ENCODE assay signal across 17 cellular contexts in genomic region chr6:125196613-125197012, GRCh38. TPM values are rescaled to one million over a fixed set of nuclear protein-coding genes. Genes with fewer than 3 reads are reported as not detected.
DNase-seq lines count a peak whose midpoint lies in the region; ATAC-seq and TF ChIP-seq lines count a peak whose summit lies in the region.
"Had no signal": no experiment of that assay in that cellular context is flagged by ENCODE, and none has a peak within 500 bp of the region (broad histone marks: within the 10 kb centered on the region; RNA-seq: fewer than 3 reads in every experiment).

No MANE protein-coding gene starts in this region.

- TF ChIP-seq CTCF in adrenal gland (IDR thresholded peaks at IDR 0.05) (no peak), mesothelial cell of epicardium (IDR thresholded peaks at IDR 0.05; ENCODE audit: unreplicated experiment) (no peak), smooth muscle cell (IDR thresholded peaks at IDR 0.05; ENCODE audit: borderline replicate concordance, insufficient read depth, poor library complexity, severe bottlenecking) (no peak)

- ATAC-seq in HG03460 (IDR thresholded peaks at IDR 0.05; ENCODE audit: unreplicated experiment) (no peak), HG02938 (IDR thresholded peaks at IDR 0.05; ENCODE audit: unreplicated experiment) (no peak), GM19395 (IDR thresholded peaks at IDR 0.05; ENCODE audit: unreplicated experiment) (no peak)
- ATAC-seq: activated T-helper 17 cell treated with anti-CD3 and anti-CD28 coated beads, Interleukin-2, amount 50 U/mL, for 72 hours; esophagus mucosa had no signal

- no peak overlapping the region for H3K4me2 ChIP-seq in smooth muscle cell

- H3K36me3 Mint-ChIP-seq in mesothelial cell of epicardium = no peaks in the 10 kb centered on the region
- no peaks in the 10 kb centered on the region for H3K36me3 Mint-ChIP-seq in activated CD4-positive, alpha-beta memory T cell treated with anti-CD3 and anti-CD28 coated beads for 36 hours
- H3K36me3 Mint-ChIP-seq: CD8-positive, alpha-beta memory T cell had no signal

- CTCF ChIA-PET in activated CD4-positive, alpha-beta memory T cell treated with anti-CD3 and anti-CD28 coated beads for 36 hours (lab: Charles Lee) = interaction anchor here (0.8 kb wide), 1 partner anchor 43 kb away, joined by 3 read pairs; the partner anchor contains the start of gene TPD52L1

- H3K9me3 Mint-ChIP-seq in mesothelial cell of epicardium = no peaks in the 10 kb centered on the region
- H3K9me3 Mint-ChIP-seq in activated CD4-positive, alpha-beta memory T cell treated with anti-CD3 and anti-CD28 coated beads for 36 hours = no peaks in the 10 kb centered on the region
- H3K9me3 Mint-ChIP-seq: activated T-helper 17 cell treated with anti-CD3 and anti-CD28 coated beads, Interleukin-2, amount 50 U/mL, for 72 hours; CD8-positive, alpha-beta memory T cell had no signal

- intact Hi-C loops in adrenal gland (cut with DNase I) = loop anchor here in 1 of 2 donors (5.0 kb wide), 1 partner anchor 106 kb away; the partner anchor contains the start of gene HDDC2
- intact Hi-C loops in activated CD4-positive, alpha-beta memory T cell treated with anti-CD3 and anti-CD28 coated beads for 36 hours (cut with micrococcal nuclease) = loop anchor here (10.0 kb wide), 1 partner anchor 568 kb away; no protein-coding TSS in a partner anchor

- H3K9ac ChIP-seq in smooth muscle cell (ENCODE audit: low read depth) = no peak overlapping the region

- H3K27ac ChIP-seq in adrenal gland (peak overlapping the region; percentile 32 to 85 (median 71)), smooth muscle cell (ENCODE audit: low read depth) (no peak overlapping the region)

- no peaks in the 10 kb centered on the region for H3K79me2 ChIP-seq in smooth muscle cell (ENCODE audit: low read depth)

- H3K4me1 Mint-ChIP-seq in mesothelial cell of epicardium = peaks cover 75% of the 10 kb centered on the region
- peaks cover 2% of the 10 kb centered on the region for H3K4me1 Mint-ChIP-seq in activated CD4-positive, alpha-beta memory T cell treated with anti-CD3 and anti-CD28 coated beads for 36 hours (ENCODE audit: low read depth)
- H3K4me1 Mint-ChIP-seq: activated T-helper 17 cell treated with anti-CD3 and anti-CD28 coated beads, Interleukin-2, amount 50 U/mL, for 72 hours had no signal

- POLR2A ChIA-PET in activated CD4-positive, alpha-beta memory T cell treated with anti-CD3 and anti-CD28 coated beads for 36 hours (lab: Charles Lee) = no interaction called here

- peak overlapping the region; percentile 84 for H3K27ac Mint-ChIP-seq in mesothelial cell of epicardium
- H3K27ac Mint-ChIP-seq in activated CD4-positive, alpha-beta memory T cell treated with anti-CD3 and anti-CD28 coated beads for 36 hours = no peak overlapping the region
- H3K27ac Mint-ChIP-seq: activated T-helper 17 cell treated with anti-CD3 and anti-CD28 coated beads, Interleukin-2, amount 50 U/mL, for 72 hours had no signal

- no peak overlapping the region for H3K4me3 Mint-ChIP-seq in mesothelial cell of epicardium
- no peak overlapping the region for H3K4me3 Mint-ChIP-seq in activated CD4-positive, alpha-beta memory T cell treated with anti-CD3 and anti-CD28 coated beads for 36 hours
- H3K4me3 Mint-ChIP-seq: activated T-helper 17 cell treated with anti-CD3 and anti-CD28 coated beads, Interleukin-2, amount 50 U/mL, for 72 hours; CD8-positive, alpha-beta memory T cell had no signal

- H3K9me3 ChIP-seq in adrenal gland (replicated peaks in 1 of 3) = no peaks in the 10 kb centered on the region
- H3K9me3 ChIP-seq in smooth muscle cell (replicated peaks; ENCODE audit: low read depth) = no peaks in the 10 kb centered on the region

- H3K4me1 ChIP-seq in adrenal gland (replicated peaks in 1 of 2) = peaks cover 86% of the 10 kb centered on the region in 2 donors
- H3K4me1 ChIP-seq in smooth muscle cell (ENCODE audit: low read depth) = peaks cover 19% of the 10 kb centered on the region

- H3K4me3 ChIP-seq in adrenal gland = no peak overlapping the region
- no peak overlapping the region for H3K4me3 ChIP-seq in smooth muscle cell

- H3K27me3 ChIP-seq in adrenal gland (no peaks in the 10 kb centered on the region), smooth muscle cell (ENCODE audit: low read depth) (no peaks in the 10 kb centered on the region)

- DNase-seq in EH (ENCODE audit: low read depth) = peak; percentile 25
- DNase-seq in adrenal gland = no peak
- DNase-seq in mesothelial cell of epicardium (ENCODE audit: low spot score in 2 of 2, unreplicated experiment in 2 of 2) = no peak
- DNase-seq in smooth muscle cell (lab: John Stamatoyannopoulos, UW; ENCODE audit: unreplicated experiment) = no peak
- no peak for DNase-seq in activated CD4-positive, alpha-beta memory T cell treated with anti-CD3 and anti-CD28 coated beads for 36 hours
- DNase-seq: activated CD4-positive, alpha-beta T cell treated with anti-CD3 and anti-CD28 coated beads for 4 hours; CD8-positive, alpha-beta memory T cell; DND-41; KBM-7; NCI-H2029 treated with DMSO at 0.1 percent for 48 hours; nucleus accumbens; stimulated activated CD4-positive, alpha-beta T cell treated with anti-CD3 and anti-CD28 coated beads, Interleukin-2, amount 100 ng/mL, for 48 hours had no signal

- 43 to 60% (median 52%) methylated on average over 3 of the region's 3 CpGs for WGBS in adrenal gland, 4 donors
- 86% methylated on average over 3 of the region's 3 CpGs for WGBS in smooth muscle cell (ENCODE audit: low lambda C conversion rate)

- peaks cover 6% of the 10 kb centered on the region for H3F3A ChIP-seq in smooth muscle cell (ENCODE audit: low read depth)

- no peaks in the 10 kb centered on the region for H3K27me3 Mint-ChIP-seq in mesothelial cell of epicardium (ENCODE audit: low read depth)
- peaks cover 1% of the 10 kb centered on the region for H3K27me3 Mint-ChIP-seq in activated CD4-positive, alpha-beta memory T cell treated with anti-CD3 and anti-CD28 coated beads for 36 hours
- H3K27me3 Mint-ChIP-seq: activated T-helper 17 cell treated with anti-CD3 and anti-CD28 coated beads, Interleukin-2, amount 50 U/mL, for 72 hours had no signal

- H2AFZ ChIP-seq in smooth muscle cell (ENCODE audit: low read depth) = peak overlapping the region; percentile 59

- H3K36me3 ChIP-seq in adrenal gland (replicated peaks in 1 of 2) (no peaks in the 10 kb centered on the region), smooth muscle cell (ENCODE audit: low read depth) (no peaks in the 10 kb centered on the region)

- no peak for TF ChIP-seq POLR2A in adrenal gland (IDR thresholded peaks at IDR 0.05)

- H4K20me1 ChIP-seq in smooth muscle cell (ENCODE audit: low read depth) = no peaks in the 10 kb centered on the region

RNA-seq across cellular contexts. Expression of gene TPD52L1, which starts 43.0 kb away (rescaled TPM):
- total RNA-seq in adrenal gland = 1,000 to 10,000 TPM in 3 of 8 donors, 100 to 1,000 TPM in 5; 235 to 2,041 (median 662) TPM
- 100 to 1,000 TPM; 224 to 254 (median 226) TPM for polyA plus RNA-seq in adrenal gland
- 200 to 212 TPM (median 209 TPM) in 3 replicates for total RNA-seq in mesothelial cell of epicardium
- 44.5 and 65.8 TPM in 2 replicates for total RNA-seq in smooth muscle cell
- polyA plus RNA-seq in smooth muscle cell = 15.3 and 38.5 TPM in 2 replicates
- 1 to 10 TPM; 1.3 to 1.4 TPM for total RNA-seq in activated CD4-positive, alpha-beta memory T cell treated with anti-CD3 and anti-CD28 coated beads for 36 hours
- total RNA-seq: CD8-positive, alpha-beta memory T cell had no signal

Comparison
In these comparisons a context has a peak if more than half of its experiments do, and no peak if none do; other contexts are left out.
1. RNA of gene TPD52L1, which starts 43.0 kb away (total RNA-seq): 235 to 2,041 TPM in adrenal gland, 200 to 212 TPM in mesothelial cell of epicardium and 44.5 to 65.8 TPM in smooth muscle cell; 1.3 to 1.4 TPM in activated CD4-positive, alpha-beta memory T cell treated with anti-CD3 and anti-CD28 coated beads for 36 hours; every median in the first group is over 10 times any median in the second.